Comparison of ENCODE assay signal across 1 cellular context in the genomic region with DNA sequence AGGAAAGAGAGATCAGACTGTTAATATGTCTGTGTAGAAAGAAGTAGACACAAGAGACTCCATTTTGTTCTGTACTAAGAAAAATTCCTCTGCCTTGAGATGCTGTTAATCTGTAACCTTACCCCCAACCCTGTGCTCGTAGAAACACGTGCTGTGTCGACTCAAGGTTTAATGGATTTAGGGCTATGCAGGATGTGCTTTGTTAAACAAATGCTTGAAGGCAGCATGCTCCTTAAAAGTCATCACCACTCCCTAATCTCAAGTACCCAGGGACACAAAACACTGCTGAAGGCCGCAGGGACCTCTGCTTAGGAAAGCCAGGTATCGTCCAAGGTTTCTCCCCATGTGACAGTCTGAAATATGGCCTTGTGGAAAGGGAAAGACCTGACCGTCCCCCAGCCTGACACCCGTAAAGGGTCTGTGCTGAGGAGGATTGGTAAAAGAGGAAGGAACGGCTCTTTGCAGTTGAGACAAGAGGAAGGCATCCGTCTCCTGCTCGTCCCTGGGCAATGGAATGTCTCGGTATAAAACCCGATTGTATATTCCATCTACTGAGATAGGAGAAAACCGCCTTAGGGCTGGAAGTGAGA.
TF ChIP-seq lines count a peak whose summit lies in the region.

No MANE protein-coding gene starts in this region.

TF ChIP-seq in WTC11, 78 proteins besides CTCF, POLR2A, EP300 and RAD21:
- peak; percentile 42; the same call in 1 of the 2 replicates for TF ChIP-seq TEAD1 (CRISPR knock-in tag; IDR thresholded peaks at IDR 0.05)
- TF ChIP-seq, protein P1, sequence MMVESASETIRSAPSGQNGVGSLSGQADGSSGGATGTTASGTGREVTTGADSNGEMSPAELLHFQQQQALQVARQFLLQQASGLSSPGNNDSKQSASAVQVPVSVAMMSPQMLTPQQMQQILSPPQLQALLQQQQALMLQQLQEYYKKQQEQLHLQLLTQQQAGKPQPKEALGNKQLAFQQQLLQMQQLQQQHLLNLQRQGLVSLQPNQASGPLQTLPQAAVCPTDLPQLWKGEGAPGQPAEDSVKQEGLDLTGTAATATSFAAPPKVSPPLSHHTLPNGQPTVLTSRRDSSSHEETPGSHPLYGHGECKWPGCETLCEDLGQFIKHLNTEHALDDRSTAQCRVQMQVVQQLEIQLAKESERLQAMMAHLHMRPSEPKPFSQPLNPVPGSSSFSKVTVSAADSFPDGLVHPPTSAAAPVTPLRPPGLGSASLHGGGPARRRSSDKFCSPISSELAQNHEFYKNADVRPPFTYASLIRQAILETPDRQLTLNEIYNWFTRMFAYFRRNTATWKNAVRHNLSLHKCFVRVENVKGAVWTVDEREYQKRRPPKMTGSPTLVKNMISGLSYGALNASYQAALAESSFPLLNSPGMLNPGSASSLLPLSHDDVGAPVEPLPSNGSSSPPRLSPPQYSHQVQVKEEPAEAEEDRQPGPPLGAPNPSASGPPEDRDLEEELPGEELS (CRISPR knock-in tag; IDR thresholded peaks at IDR 0.05): peak; percentile 74
- TF ChIP-seq ETV6 (CRISPR knock-in tag; IDR thresholded peaks at IDR 0.05): peak; percentile 74; the same call in 1 of the 2 replicates
- TF ChIP-seq USF2 (CRISPR knock-in tag; IDR thresholded peaks at IDR 0.05): peak; percentile 65
- TF ChIP-seq, protein P2, sequence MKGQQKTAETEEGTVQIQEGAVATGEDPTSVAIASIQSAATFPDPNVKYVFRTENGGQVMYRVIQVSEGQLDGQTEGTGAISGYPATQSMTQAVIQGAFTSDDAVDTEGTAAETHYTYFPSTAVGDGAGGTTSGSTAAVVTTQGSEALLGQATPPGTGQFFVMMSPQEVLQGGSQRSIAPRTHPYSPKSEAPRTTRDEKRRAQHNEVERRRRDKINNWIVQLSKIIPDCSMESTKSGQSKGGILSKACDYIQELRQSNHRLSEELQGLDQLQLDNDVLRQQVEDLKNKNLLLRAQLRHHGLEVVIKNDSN (CRISPR knock-in tag; IDR thresholded peaks at IDR 0.05): peak; percentile 47; the same call in 1 of the 2 replicates
- peak; percentile 82 for TF ChIP-seq MAX (CRISPR knock-in tag; IDR thresholded peaks at IDR 0.05)
- TF ChIP-seq, protein P3, sequence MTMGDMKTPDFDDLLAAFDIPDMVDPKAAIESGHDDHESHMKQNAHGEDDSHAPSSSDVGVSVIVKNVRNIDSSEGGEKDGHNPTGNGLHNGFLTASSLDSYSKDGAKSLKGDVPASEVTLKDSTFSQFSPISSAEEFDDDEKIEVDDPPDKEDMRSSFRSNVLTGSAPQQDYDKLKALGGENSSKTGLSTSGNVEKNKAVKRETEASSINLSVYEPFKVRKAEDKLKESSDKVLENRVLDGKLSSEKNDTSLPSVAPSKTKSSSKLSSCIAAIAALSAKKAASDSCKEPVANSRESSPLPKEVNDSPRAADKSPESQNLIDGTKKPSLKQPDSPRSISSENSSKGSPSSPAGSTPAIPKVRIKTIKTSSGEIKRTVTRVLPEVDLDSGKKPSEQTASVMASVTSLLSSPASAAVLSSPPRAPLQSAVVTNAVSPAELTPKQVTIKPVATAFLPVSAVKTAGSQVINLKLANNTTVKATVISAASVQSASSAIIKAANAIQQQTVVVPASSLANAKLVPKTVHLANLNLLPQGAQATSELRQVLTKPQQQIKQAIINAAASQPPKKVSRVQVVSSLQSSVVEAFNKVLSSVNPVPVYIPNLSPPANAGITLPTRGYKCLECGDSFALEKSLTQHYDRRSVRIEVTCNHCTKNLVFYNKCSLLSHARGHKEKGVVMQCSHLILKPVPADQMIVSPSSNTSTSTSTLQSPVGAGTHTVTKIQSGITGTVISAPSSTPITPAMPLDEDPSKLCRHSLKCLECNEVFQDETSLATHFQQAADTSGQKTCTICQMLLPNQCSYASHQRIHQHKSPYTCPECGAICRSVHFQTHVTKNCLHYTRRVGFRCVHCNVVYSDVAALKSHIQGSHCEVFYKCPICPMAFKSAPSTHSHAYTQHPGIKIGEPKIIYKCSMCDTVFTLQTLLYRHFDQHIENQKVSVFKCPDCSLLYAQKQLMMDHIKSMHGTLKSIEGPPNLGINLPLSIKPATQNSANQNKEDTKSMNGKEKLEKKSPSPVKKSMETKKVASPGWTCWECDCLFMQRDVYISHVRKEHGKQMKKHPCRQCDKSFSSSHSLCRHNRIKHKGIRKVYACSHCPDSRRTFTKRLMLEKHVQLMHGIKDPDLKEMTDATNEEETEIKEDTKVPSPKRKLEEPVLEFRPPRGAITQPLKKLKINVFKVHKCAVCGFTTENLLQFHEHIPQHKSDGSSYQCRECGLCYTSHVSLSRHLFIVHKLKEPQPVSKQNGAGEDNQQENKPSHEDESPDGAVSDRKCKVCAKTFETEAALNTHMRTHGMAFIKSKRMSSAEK (CRISPR knock-in tag; IDR thresholded peaks at IDR 0.05; ENCODE audit: borderline replicate concordance): 0 out of 2 replicates have a peak, but pooled peaks have one; percentile 27
- TF ChIP-seq, protein P4, sequence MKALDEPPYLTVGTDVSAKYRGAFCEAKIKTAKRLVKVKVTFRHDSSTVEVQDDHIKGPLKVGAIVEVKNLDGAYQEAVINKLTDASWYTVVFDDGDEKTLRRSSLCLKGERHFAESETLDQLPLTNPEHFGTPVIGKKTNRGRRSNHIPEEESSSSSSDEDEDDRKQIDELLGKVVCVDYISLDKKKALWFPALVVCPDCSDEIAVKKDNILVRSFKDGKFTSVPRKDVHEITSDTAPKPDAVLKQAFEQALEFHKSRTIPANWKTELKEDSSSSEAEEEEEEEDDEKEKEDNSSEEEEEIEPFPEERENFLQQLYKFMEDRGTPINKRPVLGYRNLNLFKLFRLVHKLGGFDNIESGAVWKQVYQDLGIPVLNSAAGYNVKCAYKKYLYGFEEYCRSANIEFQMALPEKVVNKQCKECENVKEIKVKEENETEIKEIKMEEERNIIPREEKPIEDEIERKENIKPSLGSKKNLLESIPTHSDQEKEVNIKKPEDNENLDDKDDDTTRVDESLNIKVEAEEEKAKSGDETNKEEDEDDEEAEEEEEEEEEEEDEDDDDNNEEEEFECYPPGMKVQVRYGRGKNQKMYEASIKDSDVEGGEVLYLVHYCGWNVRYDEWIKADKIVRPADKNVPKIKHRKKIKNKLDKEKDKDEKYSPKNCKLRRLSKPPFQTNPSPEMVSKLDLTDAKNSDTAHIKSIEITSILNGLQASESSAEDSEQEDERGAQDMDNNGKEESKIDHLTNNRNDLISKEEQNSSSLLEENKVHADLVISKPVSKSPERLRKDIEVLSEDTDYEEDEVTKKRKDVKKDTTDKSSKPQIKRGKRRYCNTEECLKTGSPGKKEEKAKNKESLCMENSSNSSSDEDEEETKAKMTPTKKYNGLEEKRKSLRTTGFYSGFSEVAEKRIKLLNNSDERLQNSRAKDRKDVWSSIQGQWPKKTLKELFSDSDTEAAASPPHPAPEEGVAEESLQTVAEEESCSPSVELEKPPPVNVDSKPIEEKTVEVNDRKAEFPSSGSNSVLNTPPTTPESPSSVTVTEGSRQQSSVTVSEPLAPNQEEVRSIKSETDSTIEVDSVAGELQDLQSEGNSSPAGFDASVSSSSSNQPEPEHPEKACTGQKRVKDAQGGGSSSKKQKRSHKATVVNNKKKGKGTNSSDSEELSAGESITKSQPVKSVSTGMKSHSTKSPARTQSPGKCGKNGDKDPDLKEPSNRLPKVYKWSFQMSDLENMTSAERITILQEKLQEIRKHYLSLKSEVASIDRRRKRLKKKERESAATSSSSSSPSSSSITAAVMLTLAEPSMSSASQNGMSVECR (CRISPR knock-in tag; IDR thresholded peaks at IDR 0.05; ENCODE audit: borderline replicate concordance): 0 out of 2 replicates have a peak, but pooled peaks have one; percentile 31
